ENCODE assay signal across 22 cellular contexts in the genomic region with DNA sequence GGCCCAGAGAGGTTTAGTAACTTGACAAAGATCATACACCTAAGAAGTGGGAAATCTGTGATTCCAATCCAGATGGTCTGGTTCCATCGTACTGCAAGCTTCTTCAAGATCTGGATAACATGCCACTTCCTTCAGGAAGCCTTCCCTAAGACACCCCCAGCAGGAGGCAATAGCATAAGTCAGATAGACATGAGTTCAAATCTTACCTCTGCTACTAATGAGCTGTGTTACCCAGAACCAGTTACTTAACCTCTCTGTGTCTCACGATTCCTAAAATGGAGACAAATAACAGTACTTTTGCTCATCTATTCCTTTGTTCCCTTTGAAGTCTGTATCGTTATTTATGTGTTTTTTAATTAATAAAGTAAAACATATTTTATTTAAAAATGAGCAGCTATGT. TPM values are rescaled to one million over a fixed set of nuclear protein-coding genes. Genes with fewer than 3 reads are reported as not detected.
"Had no signal": no experiment of that assay in that cellular context is flagged by ENCODE, and none has a peak within 500 bp of the region (broad histone marks: within the 10 kb centered on the region; RNA-seq: fewer than 3 reads in every experiment).

No MANE protein-coding gene starts in this region.

- FAIRE-seq: pancreas, small intestine had no signal

- H3K27ac ChIP-seq: colonic mucosa, esophagus squamous epithelium, lower lobe of right lung, neutrophil, pancreas, suprapubic skin, thyroid gland had no signal

- H3K27me3 ChIP-seq: colonic mucosa, esophagus squamous epithelium, heart right ventricle, pancreas, suprapubic skin, thyroid gland had no signal

- H3K4me1 ChIP-seq: colonic mucosa, lower lobe of right lung had no signal

- H3K4me3 ChIP-seq: colonic mucosa, esophagus squamous epithelium, heart right ventricle, lower lobe of right lung, mucosa of descending colon, pancreas, suprapubic skin, thyroid gland had no signal

- H3K36me3 ChIP-seq: colonic mucosa, esophagus squamous epithelium, heart right ventricle, lower lobe of right lung, neutrophil, pancreas, suprapubic skin, thyroid gland had no signal

- ATAC-seq: natural killer cell treated with Interleukin-12 subunit alpha and Interleukin-12 subunit beta and Interleukin-15 and Interleukin-18, amount 100 ng/mL, for 72 hours; stimulated activated naive B cell treated with anti-CD40 and anti-IgM and Interleukin-4, amounts not matched to agents 10 μg/mL and 1 μg/mL and 100 μg/mL, for 72 hours had no signal

- DNase-seq: colonic mucosa; effector memory CD4-positive, alpha-beta T cell; erythroblast; glutamatergic neuron; immature natural killer cell; islet precursor cell; kidney glomerular epithelial cell; lower lobe of right lung; mucosa of descending colon; naive B cell; small intestine; stimulated activated CD4-positive, alpha-beta T cell treated with anti-CD3 and anti-CD28 coated beads, Interleukin-15, amount 100 ng/mL, for 24 hours; stimulated activated CD4-positive, alpha-beta T cell treated with anti-CD3 and anti-CD28 coated beads, Interleukin-2, amount 100 ng/mL, for 48 hours; stimulated activated naive B cell treated with anti-CD40 and anti-IgM and Interleukin-4, amounts not matched to agents 10 μg/mL and 1 μg/mL and 100 μg/mL, for 72 hours had no signal

- H3K9me3 ChIP-seq: colonic mucosa, esophagus squamous epithelium, heart right ventricle, lower lobe of right lung, mucosa of descending colon, neutrophil, pancreas, suprapubic skin, thyroid gland had no signal

RNA-seq across cellular contexts. Expression of gene OCSTAMP, which starts 22.3 kb away (rescaled TPM):
- polyA plus RNA-seq: heart right ventricle, immature natural killer cell, pancreas, urinary bladder had no signal
